In the genomic region with DNA sequence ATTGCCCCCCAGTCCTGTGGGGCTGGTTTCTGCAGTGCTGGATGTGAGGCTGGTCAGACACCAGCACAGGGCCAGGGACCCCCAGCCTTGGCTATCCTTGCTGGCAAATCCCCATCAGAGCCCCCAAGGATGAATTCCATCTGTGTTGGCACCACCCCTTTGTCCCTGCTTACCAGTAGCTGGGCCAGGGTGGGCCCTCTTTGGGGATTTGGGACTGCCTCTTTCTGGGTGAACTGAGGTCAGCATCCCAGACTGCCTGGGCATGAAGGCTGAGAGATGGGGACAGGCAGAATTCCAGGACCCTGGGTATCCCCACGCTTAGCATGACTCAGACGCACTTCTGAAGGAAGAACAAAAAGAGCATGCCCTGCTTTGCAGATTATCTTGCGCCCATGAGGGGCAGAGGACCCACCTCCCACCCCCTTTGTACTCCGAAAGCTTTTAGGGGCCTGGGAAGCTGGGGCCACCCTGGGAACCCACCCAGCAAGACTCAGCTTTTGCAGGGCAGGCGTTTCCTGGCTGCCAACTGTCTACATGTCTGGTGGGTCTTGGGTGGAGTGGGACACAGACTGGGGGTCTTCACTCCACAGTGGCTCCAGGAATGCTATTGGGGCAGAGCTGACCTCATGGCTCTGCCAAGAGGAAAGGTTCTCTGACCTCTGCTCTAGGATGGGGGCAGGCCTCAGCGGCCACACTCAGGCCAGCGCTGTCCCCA, we compare ENCODE assay signal across 10 cellular contexts. TPM values are rescaled to one million over a fixed set of nuclear protein-coding genes. Genes with fewer than 3 reads are reported as not detected.
DNase-seq lines count a peak whose midpoint lies in the region; ATAC-seq and TF ChIP-seq lines count a peak whose summit lies in the region.
"Had no signal": no experiment of that assay in that cellular context is flagged by ENCODE, and none has a peak within 500 bp of the region (broad histone marks: within the 10 kb centered on the region; RNA-seq: fewer than 3 reads in every experiment).

No MANE protein-coding gene starts in this region.

- H3K27me3 Mint-ChIP-seq in activated CD8-positive, alpha-beta T cell treated with anti-CD3 and anti-CD28 coated beads, Interleukin-2, amount 10 ng/mL, durations not matched to agents 7 days and 5 days (ENCODE audit: low read depth) = no peaks in the 10 kb centered on the region
- H3K27me3 Mint-ChIP-seq: activated CD4-positive, alpha-beta T cell treated with anti-CD3 and anti-CD28 coated beads, Interleukin-2, amount 10 ng/mL, durations not matched to agents 24 days and 14 days had no signal

- H3K27ac ChIP-seq in GM23248 (peak overlapping the region; percentile 12; the same call in 1 of the 2 replicates), SJCRH30 (no peak overlapping the region; the same call in 1 of the 2 replicates), right lobe of liver (no peak overlapping the region)

- H3K9me3 ChIP-seq in GM23248 (ENCODE audit: low read depth) = no peaks in the 10 kb centered on the region
- peaks cover 10% of the 10 kb centered on the region for H3K9me3 ChIP-seq in SJCRH30 (replicated peaks)
- H3K9me3 ChIP-seq in right lobe of liver = no peaks in the 10 kb centered on the region

- no peaks in the 10 kb centered on the region for H3K9me2 ChIP-seq in GM23248 (ENCODE audit: insufficient read depth)

- DNase-seq in GM03348 (ENCODE audit: low spot score) = peak; percentile 50
- peak; percentile 73 for DNase-seq in GM23248
- DNase-seq in SJCRH30 = peak; percentile 38 to 43
- no peak for DNase-seq in right lobe of liver
- DNase-seq in activated CD8-positive, alpha-beta T cell treated with anti-CD3 and anti-CD28 coated beads, Interleukin-2, amount 10 ng/mL, durations not matched to agents 7 days and 5 days = no peak
- DNase-seq in NCI-H2196 (lab: John Stamatoyannopoulos, UW; ENCODE audit: unreplicated experiment) = no peak
- no peak for DNase-seq in NCI-H226
- no peak for DNase-seq in GM10266 (ENCODE audit: extremely low spot score)

- intact Hi-C loops in right lobe of liver (cut with DNase I) = loop anchor here in 1 of 2 donors (5.0 kb wide), 1 partner anchor 279 kb away; no protein-coding TSS in a partner anchor

- H3K36me3 Mint-ChIP-seq in activated CD8-positive, alpha-beta T cell treated with anti-CD3 and anti-CD28 coated beads, Interleukin-2, amount 10 ng/mL, durations not matched to agents 7 days and 5 days (ENCODE audit: low read depth) = peaks cover 25% of the 10 kb centered on the region

- H3K4me1 ChIP-seq in GM23248 (ENCODE audit: insufficient read depth) (no peaks in the 10 kb centered on the region), SJCRH30 (peaks cover 3% of the 10 kb centered on the region; the same call in 1 of the 2 replicates), right lobe of liver (no peaks in the 10 kb centered on the region)

- in situ Hi-C loops in GM23248 (cut with MboI) = no loop called here

- CTCF ChIA-PET in activated CD8-positive, alpha-beta T cell treated with anti-CD3 and anti-CD28 coated beads, Interleukin-2, amount 10 ng/mL, durations not matched to agents 7 days and 5 days (lab: Charles Lee) = interaction anchor here (0.6 to 1.0 kb wide), 4 partner anchors 160 to 389 kb away, joined by 3 read pairs; no protein-coding TSS in a partner anchor

- H3K36me3 ChIP-seq in GM23248 (ENCODE audit: low read depth) (peaks cover 30% of the 10 kb centered on the region), SJCRH30 (peaks cover 33% of the 10 kb centered on the region), right lobe of liver (peaks cover 0 to 15% (median 0%) of the 10 kb centered on the region in 4 donors)

- no peaks in the 10 kb centered on the region for H3K4me1 Mint-ChIP-seq in activated CD8-positive, alpha-beta T cell treated with anti-CD3 and anti-CD28 coated beads, Interleukin-2, amount 10 ng/mL, durations not matched to agents 7 days and 5 days (ENCODE audit: low read depth)
- H3K4me1 Mint-ChIP-seq: activated CD4-positive, alpha-beta T cell treated with anti-CD3 and anti-CD28 coated beads, Interleukin-2, amount 10 ng/mL, durations not matched to agents 24 days and 14 days; CD8-positive, alpha-beta memory T cell had no signal

- H3K79me2 ChIP-seq in GM23248 (ENCODE audit: insufficient read depth) = no peaks in the 10 kb centered on the region

- H3K9ac ChIP-seq in GM23248 = no peak overlapping the region

- no peak for TF ChIP-seq POLR2A in right lobe of liver (IDR thresholded peaks at IDR 0.05)

- H3K27me3 ChIP-seq in GM23248 (replicated peaks; ENCODE audit: insufficient read depth) = no peaks in the 10 kb centered on the region
- no peaks in the 10 kb centered on the region for H3K27me3 ChIP-seq in SJCRH30
- no peaks in the 10 kb centered on the region for H3K27me3 ChIP-seq in right lobe of liver

- POLR2A ChIA-PET in activated CD8-positive, alpha-beta T cell treated with anti-CD3 and anti-CD28 coated beads, Interleukin-2, amount 10 ng/mL, durations not matched to agents 7 days and 5 days (lab: Charles Lee) = interaction anchor here (0.5 kb wide), 1 partner anchor 314 kb away, joined by 3 read pairs; no protein-coding TSS in a partner anchor

- ATAC-seq in right lobe of liver = peak in 3 of 4 donors; percentile 8 to 25 (median 10)
- no peak for ATAC-seq in activated CD8-positive, alpha-beta T cell treated with anti-CD3 and anti-CD28 coated beads, Interleukin-2, amount 10 ng/mL, durations not matched to agents 7 days and 5 days

- TF ChIP-seq CTCF in right lobe of liver (IDR thresholded peaks at IDR 0.05) = no peak
- TF ChIP-seq CTCF in GM10266 (IDR thresholded peaks at IDR 0.05; ENCODE audit: control insufficient read depth, insufficient read depth, low read depth, missing control alignments) = no peak

- no peak overlapping the region for H3K4me3 Mint-ChIP-seq in activated CD8-positive, alpha-beta T cell treated with anti-CD3 and anti-CD28 coated beads, Interleukin-2, amount 10 ng/mL, durations not matched to agents 7 days and 5 days
- H3K4me3 Mint-ChIP-seq: activated CD4-positive, alpha-beta T cell treated with anti-CD3 and anti-CD28 coated beads, Interleukin-2, amount 10 ng/mL, durations not matched to agents 24 days and 14 days; CD8-positive, alpha-beta memory T cell had no signal

- H3K9me3 Mint-ChIP-seq in activated CD8-positive, alpha-beta T cell treated with anti-CD3 and anti-CD28 coated beads, Interleukin-2, amount 10 ng/mL, durations not matched to agents 7 days and 5 days (ENCODE audit: insufficient read depth) = peaks cover 4% of the 10 kb centered on the region

- no peak overlapping the region for H3K27ac Mint-ChIP-seq in activated CD8-positive, alpha-beta T cell treated with anti-CD3 and anti-CD28 coated beads, Interleukin-2, amount 10 ng/mL, durations not matched to agents 7 days and 5 days
- H3K27ac Mint-ChIP-seq: activated CD4-positive, alpha-beta T cell treated with anti-CD3 and anti-CD28 coated beads, Interleukin-2, amount 10 ng/mL, durations not matched to agents 24 days and 14 days had no signal

- peaks cover 38% of the 10 kb centered on the region for H3F3A ChIP-seq in GM23248 (ENCODE audit: insufficient read depth)

- H3K4me3 ChIP-seq in GM23248 = no peak overlapping the region
- no peak overlapping the region for H3K4me3 ChIP-seq in SJCRH30
- no peak overlapping the region for H3K4me3 ChIP-seq in right lobe of liver

- H2AFZ ChIP-seq in GM23248 = no peak overlapping the region

- H4K20me1 ChIP-seq in GM23248 (ENCODE audit: insufficient read depth) = no peaks in the 10 kb centered on the region

- WGBS in GM23248 (ENCODE audit: low coverage in 1 of 2, low lambda C conversion rate in 2 of 2, missing lambda C conversion rate in 2 of 2), 2 experiments = 32 to 36% methylated on average over 7 of the region's 7 CpGs
- no CpG with 5 or more reads among the region's 7 CpGs for WGBS in right lobe of liver (ENCODE audit: insufficient coverage, low coverage, low lambda C conversion rate, missing lambda C conversion rate)

- H3K4me2 ChIP-seq in GM23248 (ENCODE audit: unreplicated experiment) = no peak overlapping the region

RNA-seq across cellular contexts. Expression of gene RFLNA, which starts 26.8 kb away (rescaled TPM):
- total RNA-seq in GM23248 (2014; rRNA removed; shearing (Covaris generic)) = 4.6 and 4.9 TPM in 2 replicates
- polyA plus RNA-seq in GM23248 (2016; fragmentation: Nextera tagmentation; extraction: Ambion mirVana) = 0.86 and 1.2 TPM in 2 replicates
- total RNA-seq in SJCRH30 (2014; rRNA removed; shearing (Covaris generic)) = 56.4 and 57.2 TPM in 2 replicates
- under 1 TPM in 2 of 6 experiments, not detected in 4; 0.12 to 0.31 TPM for total RNA-seq in right lobe of liver
- total RNA-seq in activated CD8-positive, alpha-beta T cell treated with anti-CD3 and anti-CD28 coated beads, Interleukin-2, amount 10 ng/mL, durations not matched to agents 7 days and 5 days = not detected
- total RNA-seq: activated CD4-positive, alpha-beta T cell treated with anti-CD3 and anti-CD28 coated beads, Interleukin-2, amount 10 ng/mL, durations not matched to agents 24 days and 14 days; CD8-positive, alpha-beta memory T cell had no signal
- polyA plus RNA-seq: CD8-positive, alpha-beta memory T cell had no signal

Comparison
In these comparisons a context has a peak if more than half of its experiments do, and no peak if none do; other contexts are left out.
1. DNase-seq: peak in GM03348 (single experiment), GM23248 (single experiment) and SJCRH30 (2 of 2); none in right lobe of liver (0 of 3), activated CD8-positive, alpha-beta T cell treated with anti-CD3 and anti-CD28 coated beads, Interleukin-2, amount 10 ng/mL, durations not matched to agents 7 days and 5 days (single experiment), NCI-H2196 (single experiment), NCI-H226 (single experiment) and GM10266 (single experiment).